In the genomic region with DNA sequence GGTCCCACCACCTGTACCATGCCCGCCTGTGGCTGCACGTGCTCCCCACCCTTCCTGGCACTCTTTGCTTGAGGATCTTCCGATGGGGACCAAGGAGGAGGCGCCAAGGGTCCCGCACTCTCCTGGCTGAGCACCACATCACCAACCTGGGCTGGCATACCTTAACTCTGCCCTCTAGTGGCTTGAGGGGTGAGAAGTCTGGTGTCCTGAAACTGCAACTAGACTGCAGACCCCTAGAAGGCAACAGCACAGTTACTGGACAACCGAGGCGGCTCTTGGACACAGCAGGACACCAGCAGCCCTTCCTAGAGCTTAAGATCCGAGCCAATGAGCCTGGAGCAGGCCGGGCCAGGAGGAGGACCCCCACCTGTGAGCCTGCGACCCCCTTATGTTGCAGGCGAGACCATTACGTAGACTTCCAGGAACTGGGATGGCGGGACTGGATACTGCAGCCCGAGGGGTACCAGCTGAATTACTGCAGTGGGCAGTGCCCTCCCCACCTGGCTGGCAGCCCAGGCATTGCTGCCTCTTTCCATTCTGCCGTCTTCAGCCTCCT, we compare ENCODE assay signal across 1 cellular context.
A peak's percentile ranks its signal among the peaks of the same experiment; 100 is the strongest.
TF ChIP-seq lines count a peak whose summit lies in the region.

No MANE protein-coding gene starts in this region.

TF ChIP-seq in HepG2, 621 proteins besides CTCF, POLR2A, EP300 and RAD21 (continued from another document and continues in another):
- TF ChIP-seq PRDM10 (CRISPR knock-in tag; IDR thresholded peaks at IDR 0.05; ENCODE audit: low read depth) (no peak), NCOR1 (IDR thresholded peaks at IDR 0.05; ENCODE audit: borderline replicate concordance, low read length) (no peak), NR1H2 (CRISPR knock-in tag; IDR thresholded peaks at IDR 0.05; ENCODE audit: borderline replicate concordance, low read depth) (no peak), HDAC2 (CRISPR knock-in tag; IDR thresholded peaks at IDR 0.05) (peak; percentile 54; the same call in 1 of the 2 replicates), ZNF891 (CRISPR knock-in tag; IDR thresholded peaks at IDR 0.05) (no peak), TMF1 (CRISPR knock-in tag; IDR thresholded peaks at IDR 0.05; ENCODE audit: low read depth) (no peak), MEIS2 (CRISPR knock-in tag; IDR thresholded peaks at IDR 0.05) (no peak), ZNF343 (CRISPR knock-in tag; IDR thresholded peaks at IDR 0.05) (no peak), ZNF263 (CRISPR knock-in tag; IDR thresholded peaks at IDR 0.05) (peak; percentile 66; the same call in 1 of the 2 replicates), KMT2B (CRISPR knock-in tag; IDR thresholded peaks at IDR 0.05) (peak; percentile 49; the same call in 1 of the 2 replicates), ZNF747 (CRISPR knock-in tag; IDR thresholded peaks at IDR 0.05; ENCODE audit: borderline replicate concordance) (no peak), THAP7 (CRISPR knock-in tag; IDR thresholded peaks at IDR 0.05) (no peak), ZNF12 (CRISPR knock-in tag; IDR thresholded peaks at IDR 0.05) (no peak), ZNF235 (CRISPR knock-in tag; IDR thresholded peaks at IDR 0.05; ENCODE audit: borderline replicate concordance) (no peak), ZNF777 (CRISPR knock-in tag; IDR thresholded peaks at IDR 0.05) (no peak), REXO4 (CRISPR knock-in tag; IDR thresholded peaks at IDR 0.05; ENCODE audit: borderline replicate concordance) (no peak), PRPF4 (IDR thresholded peaks at IDR 0.05; ENCODE audit: low read depth, low read length, poor library complexity, severe bottlenecking) (no peak), ZNF225 (CRISPR knock-in tag; IDR thresholded peaks at IDR 0.05) (no peak), ZNF101 (CRISPR knock-in tag; IDR thresholded peaks at IDR 0.05; ENCODE audit: borderline replicate concordance, low read depth) (no peak), GZF1 (CRISPR knock-in tag; IDR thresholded peaks at IDR 0.05) (no peak), ZNF18 (CRISPR knock-in tag; IDR thresholded peaks at IDR 0.05; ENCODE audit: insufficient replicate concordance) (no peak), ZNF800 (CRISPR knock-in tag; IDR thresholded peaks at IDR 0.05) (no peak), ZC3H4 (CRISPR knock-in tag; IDR thresholded peaks at IDR 0.05; ENCODE audit: borderline replicate concordance) (peak; percentile 39; the same call in 1 of the 2 replicates), ETV5 (CRISPR knock-in tag; IDR thresholded peaks at IDR 0.05; ENCODE audit: borderline replicate concordance) (peak; percentile 50; the same call in 1 of the 2 replicates), PITX1 (CRISPR knock-in tag; IDR thresholded peaks at IDR 0.05) (no peak), NR2F1 (CRISPR knock-in tag; IDR thresholded peaks at IDR 0.05) (no peak), SRSF9 (IDR thresholded peaks at IDR 0.05; ENCODE audit: borderline replicate concordance, insufficient read depth, low read depth, low read length, poor library complexity, severe bottlenecking) (no peak), ZSCAN29 (CRISPR knock-in tag; conservative IDR thresholded peaks at IDR 0.05) (no peak), ZSCAN31 (CRISPR knock-in tag; IDR thresholded peaks at IDR 0.05; ENCODE audit: low read depth) (no peak)
- TF ChIP-seq, protein P1, sequence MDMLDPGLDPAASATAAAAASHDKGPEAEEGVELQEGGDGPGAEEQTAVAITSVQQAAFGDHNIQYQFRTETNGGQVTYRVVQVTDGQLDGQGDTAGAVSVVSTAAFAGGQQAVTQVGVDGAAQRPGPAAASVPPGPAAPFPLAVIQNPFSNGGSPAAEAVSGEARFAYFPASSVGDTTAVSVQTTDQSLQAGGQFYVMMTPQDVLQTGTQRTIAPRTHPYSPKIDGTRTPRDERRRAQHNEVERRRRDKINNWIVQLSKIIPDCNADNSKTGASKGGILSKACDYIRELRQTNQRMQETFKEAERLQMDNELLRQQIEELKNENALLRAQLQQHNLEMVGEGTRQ (IDR thresholded peaks at IDR 0.05; ENCODE audit: low read depth, low read length) = no peak
- TF ChIP-seq, protein P1 (CRISPR knock-in tag; IDR thresholded peaks at IDR 0.05; ENCODE audit: borderline replicate concordance) = no peak
- TF ChIP-seq, protein P2, sequence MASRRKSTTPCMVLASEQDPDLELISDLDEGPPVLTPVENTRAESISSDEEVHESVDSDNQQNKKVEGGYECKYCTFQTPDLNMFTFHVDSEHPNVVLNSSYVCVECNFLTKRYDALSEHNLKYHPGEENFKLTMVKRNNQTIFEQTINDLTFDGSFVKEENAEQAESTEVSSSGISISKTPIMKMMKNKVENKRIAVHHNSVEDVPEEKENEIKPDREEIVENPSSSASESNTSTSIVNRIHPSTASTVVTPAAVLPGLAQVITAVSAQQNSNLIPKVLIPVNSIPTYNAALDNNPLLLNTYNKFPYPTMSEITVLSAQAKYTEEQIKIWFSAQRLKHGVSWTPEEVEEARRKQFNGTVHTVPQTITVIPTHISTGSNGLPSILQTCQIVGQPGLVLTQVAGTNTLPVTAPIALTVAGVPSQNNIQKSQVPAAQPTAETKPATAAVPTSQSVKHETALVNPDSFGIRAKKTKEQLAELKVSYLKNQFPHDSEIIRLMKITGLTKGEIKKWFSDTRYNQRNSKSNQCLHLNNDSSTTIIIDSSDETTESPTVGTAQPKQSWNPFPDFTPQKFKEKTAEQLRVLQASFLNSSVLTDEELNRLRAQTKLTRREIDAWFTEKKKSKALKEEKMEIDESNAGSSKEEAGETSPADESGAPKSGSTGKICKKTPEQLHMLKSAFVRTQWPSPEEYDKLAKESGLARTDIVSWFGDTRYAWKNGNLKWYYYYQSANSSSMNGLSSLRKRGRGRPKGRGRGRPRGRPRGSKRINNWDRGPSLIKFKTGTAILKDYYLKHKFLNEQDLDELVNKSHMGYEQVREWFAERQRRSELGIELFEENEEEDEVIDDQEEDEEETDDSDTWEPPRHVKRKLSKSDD (CRISPR knock-in tag; IDR thresholded peaks at IDR 0.05; ENCODE audit: low read depth) = no peak
- TF ChIP-seq, protein P3, sequence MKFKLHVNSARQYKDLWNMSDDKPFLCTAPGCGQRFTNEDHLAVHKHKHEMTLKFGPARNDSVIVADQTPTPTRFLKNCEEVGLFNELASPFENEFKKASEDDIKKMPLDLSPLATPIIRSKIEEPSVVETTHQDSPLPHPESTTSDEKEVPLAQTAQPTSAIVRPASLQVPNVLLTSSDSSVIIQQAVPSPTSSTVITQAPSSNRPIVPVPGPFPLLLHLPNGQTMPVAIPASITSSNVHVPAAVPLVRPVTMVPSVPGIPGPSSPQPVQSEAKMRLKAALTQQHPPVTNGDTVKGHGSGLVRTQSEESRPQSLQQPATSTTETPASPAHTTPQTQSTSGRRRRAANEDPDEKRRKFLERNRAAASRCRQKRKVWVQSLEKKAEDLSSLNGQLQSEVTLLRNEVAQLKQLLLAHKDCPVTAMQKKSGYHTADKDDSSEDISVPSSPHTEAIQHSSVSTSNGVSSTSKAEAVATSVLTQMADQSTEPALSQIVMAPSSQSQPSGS (CRISPR knock-in tag; IDR thresholded peaks at IDR 0.05) = no peak; the same call in 1 of the 2 replicates
- TF ChIP-seq, protein P4, sequence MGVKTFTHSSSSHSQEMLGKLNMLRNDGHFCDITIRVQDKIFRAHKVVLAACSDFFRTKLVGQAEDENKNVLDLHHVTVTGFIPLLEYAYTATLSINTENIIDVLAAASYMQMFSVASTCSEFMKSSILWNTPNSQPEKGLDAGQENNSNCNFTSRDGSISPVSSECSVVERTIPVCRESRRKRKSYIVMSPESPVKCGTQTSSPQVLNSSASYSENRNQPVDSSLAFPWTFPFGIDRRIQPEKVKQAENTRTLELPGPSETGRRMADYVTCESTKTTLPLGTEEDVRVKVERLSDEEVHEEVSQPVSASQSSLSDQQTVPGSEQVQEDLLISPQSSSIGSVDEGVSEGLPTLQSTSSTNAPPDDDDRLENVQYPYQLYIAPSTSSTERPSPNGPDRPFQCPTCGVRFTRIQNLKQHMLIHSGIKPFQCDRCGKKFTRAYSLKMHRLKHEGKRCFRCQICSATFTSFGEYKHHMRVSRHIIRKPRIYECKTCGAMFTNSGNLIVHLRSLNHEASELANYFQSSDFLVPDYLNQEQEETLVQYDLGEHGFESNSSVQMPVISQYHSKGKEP (CRISPR knock-in tag; IDR thresholded peaks at IDR 0.05) = no peak
